ENCODE assay signal across 1 cellular context in genomic region chr17:17972952-17973254, GRCh38.
TF ChIP-seq lines count a peak whose summit lies in the region.

No MANE protein-coding gene starts in this region.

TF ChIP-seq in GM12878, 131 proteins besides CTCF, POLR2A, EP300 and RAD21 (continued from another document):
- TF ChIP-seq NKRF (conservative IDR thresholded peaks at IDR 0.05) (peak; percentile 99; the same call in 1 of the 2 replicates), NR2C2 (IDR thresholded peaks at IDR 0.05; ENCODE audit: borderline replicate concordance, control insufficient read depth, insufficient read length, low read depth) (no peak)
TF ChIP-seq in GM12878: peak in this region for 2.
